2 cellular contexts compared by ENCODE assay signal in the genomic region with DNA sequence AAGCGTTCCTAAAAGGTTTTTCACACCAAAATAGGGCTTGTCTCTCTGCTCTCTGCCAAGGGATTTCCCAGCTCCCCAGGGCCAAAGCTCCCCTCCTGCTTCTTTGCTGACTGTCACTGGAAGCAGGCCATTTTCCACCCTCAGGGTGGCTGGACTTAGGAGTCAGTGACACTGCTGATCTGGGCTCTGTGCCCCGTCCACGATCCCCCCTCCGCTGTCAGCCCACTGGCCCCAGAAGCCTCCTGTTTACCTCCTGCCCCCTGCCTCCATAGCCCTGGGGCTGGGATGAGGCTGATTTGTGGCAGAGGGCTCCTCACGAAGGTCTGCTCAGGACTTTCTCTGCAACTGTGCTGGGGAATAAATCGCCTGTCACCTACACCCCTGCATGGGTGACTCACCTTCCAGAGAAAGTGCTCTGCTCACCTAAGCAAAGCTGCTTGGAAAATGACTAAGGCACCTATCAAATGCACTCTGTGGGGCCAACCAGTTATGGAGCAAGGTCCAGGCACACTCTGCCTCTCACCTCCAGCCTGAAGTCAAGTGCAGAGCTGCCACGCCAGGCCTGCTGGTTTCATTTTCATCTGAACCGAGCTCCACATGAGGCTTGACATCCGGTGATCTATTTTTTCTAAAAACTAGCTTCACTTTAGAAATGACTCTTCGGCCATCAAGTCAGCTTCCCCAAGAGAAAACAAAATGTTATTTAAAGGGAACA.
TF ChIP-seq lines count a peak whose summit lies in the region.

No MANE protein-coding gene starts in this region.

TF ChIP-seq in GM12878, 131 proteins besides CTCF, POLR2A, EP300 and RAD21 (continues in another document):
- no peak for TF ChIP-seq STAT3 (IDR thresholded peaks at IDR 0.05; ENCODE audit: low read depth, low read length)
- TF ChIP-seq GATAD2B (conservative IDR thresholded peaks at IDR 0.05; ENCODE audit: low read depth): 0 out of 2 replicates have a peak, but pooled peaks have one; percentile 17
- TF ChIP-seq, protein P1, sequence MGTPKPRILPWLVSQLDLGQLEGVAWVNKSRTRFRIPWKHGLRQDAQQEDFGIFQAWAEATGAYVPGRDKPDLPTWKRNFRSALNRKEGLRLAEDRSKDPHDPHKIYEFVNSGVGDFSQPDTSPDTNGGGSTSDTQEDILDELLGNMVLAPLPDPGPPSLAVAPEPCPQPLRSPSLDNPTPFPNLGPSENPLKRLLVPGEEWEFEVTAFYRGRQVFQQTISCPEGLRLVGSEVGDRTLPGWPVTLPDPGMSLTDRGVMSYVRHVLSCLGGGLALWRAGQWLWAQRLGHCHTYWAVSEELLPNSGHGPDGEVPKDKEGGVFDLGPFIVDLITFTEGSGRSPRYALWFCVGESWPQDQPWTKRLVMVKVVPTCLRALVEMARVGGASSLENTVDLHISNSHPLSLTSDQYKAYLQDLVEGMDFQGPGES (IDR thresholded peaks at IDR 0.05): no peak
- TF ChIP-seq PAX8 (IDR thresholded peaks at IDR 0.05): no peak
- TF ChIP-seq, protein P2, sequence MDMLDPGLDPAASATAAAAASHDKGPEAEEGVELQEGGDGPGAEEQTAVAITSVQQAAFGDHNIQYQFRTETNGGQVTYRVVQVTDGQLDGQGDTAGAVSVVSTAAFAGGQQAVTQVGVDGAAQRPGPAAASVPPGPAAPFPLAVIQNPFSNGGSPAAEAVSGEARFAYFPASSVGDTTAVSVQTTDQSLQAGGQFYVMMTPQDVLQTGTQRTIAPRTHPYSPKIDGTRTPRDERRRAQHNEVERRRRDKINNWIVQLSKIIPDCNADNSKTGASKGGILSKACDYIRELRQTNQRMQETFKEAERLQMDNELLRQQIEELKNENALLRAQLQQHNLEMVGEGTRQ (IDR thresholded peaks at IDR 0.05; ENCODE audit: borderline replicate concordance, low read depth, low read length): no peak
- TF ChIP-seq MYB (IDR thresholded peaks at IDR 0.05; ENCODE audit: borderline replicate concordance, low read depth, low read length): no peak
- TF ChIP-seq, protein P3, sequence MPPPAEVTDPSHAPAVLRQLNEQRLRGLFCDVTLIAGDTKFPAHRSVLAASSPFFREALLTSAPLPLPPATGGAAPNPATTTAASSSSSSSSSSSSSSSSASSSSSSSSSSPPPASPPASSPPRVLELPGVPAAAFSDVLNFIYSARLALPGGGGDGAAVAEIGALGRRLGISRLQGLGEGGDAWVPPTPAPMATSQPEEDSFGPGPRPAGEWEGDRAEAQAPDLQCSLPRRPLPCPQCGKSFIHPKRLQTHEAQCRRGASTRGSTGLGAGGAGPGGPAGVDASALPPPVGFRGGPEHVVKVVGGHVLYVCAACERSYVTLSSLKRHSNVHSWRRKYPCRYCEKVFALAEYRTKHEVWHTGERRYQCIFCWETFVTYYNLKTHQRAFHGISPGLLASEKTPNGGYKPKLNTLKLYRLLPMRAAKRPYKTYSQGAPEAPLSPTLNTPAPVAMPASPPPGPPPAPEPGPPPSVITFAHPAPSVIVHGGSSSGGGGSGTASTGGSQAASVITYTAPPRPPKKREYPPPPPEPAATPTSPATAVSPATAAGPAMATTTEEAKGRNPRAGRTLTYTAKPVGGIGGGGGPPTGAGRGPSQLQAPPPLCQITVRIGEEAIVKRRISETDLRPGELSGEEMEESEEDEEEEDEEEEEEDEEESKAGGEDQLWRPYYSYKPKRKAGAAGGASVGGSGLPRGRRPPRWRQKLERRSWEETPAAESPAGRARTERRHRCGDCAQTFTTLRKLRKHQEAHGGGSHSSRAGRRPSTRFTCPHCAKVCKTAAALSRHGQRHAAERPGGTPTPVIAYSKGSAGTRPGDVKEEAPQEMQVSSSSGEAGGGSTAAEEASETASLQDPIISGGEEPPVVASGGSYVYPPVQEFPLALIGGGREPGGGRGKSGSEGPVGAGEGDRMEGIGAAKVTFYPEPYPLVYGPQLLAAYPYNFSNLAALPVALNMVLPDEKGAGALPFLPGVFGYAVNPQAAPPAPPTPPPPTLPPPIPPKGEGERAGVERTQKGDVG (CRISPR knock-in tag; IDR thresholded peaks at IDR 0.05): no peak
- TF ChIP-seq TAF1 (IDR thresholded peaks at IDR 0.05; ENCODE audit: borderline replicate concordance, low read depth, low read length): peak; percentile 70; the same call in 1 of the 2 replicates
- TF ChIP-seq TCF12 (IDR thresholded peaks at IDR 0.05; ENCODE audit: low read depth, low read length): 0 out of 2 replicates have a peak, but pooled peaks have one; percentile 42
- peak; percentile 85 for TF ChIP-seq NFIC (IDR thresholded peaks at IDR 0.05; ENCODE audit: low read depth, low read length)
- TF ChIP-seq ZNF217 (IDR thresholded peaks at IDR 0.05): no peak
- TF ChIP-seq IKZF1 (conservative IDR thresholded peaks at IDR 0.05): peak; percentile 31
- TF ChIP-seq TCF7 (IDR thresholded peaks at IDR 0.05; ENCODE audit: borderline replicate concordance): no peak; the same call in 1 of the 2 replicates
- TF ChIP-seq SRF (IDR thresholded peaks at IDR 0.05; ENCODE audit: low read depth in 2 of 2, low read length in 2 of 2): no peak
- no peak for TF ChIP-seq WRNIP1 (IDR thresholded peaks at IDR 0.05; ENCODE audit: borderline replicate concordance, low read depth, low read length)
- TF ChIP-seq SMAD1 (IDR thresholded peaks at IDR 0.05; ENCODE audit: low read depth, partially characterized antibody): no peak
- TF ChIP-seq CBX3 (IDR thresholded peaks at IDR 0.05; ENCODE audit: borderline replicate concordance, low read depth): no peak
- TF ChIP-seq, protein P4, sequence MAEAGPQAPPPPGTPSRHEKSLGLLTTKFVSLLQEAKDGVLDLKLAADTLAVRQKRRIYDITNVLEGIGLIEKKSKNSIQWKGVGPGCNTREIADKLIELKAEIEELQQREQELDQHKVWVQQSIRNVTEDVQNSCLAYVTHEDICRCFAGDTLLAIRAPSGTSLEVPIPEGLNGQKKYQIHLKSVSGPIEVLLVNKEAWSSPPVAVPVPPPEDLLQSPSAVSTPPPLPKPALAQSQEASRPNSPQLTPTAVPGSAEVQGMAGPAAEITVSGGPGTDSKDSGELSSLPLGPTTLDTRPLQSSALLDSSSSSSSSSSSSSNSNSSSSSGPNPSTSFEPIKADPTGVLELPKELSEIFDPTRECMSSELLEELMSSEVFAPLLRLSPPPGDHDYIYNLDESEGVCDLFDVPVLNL (IDR thresholded peaks at IDR 0.05; ENCODE audit: low read depth, low read length): no peak
- TF ChIP-seq CREB1 (IDR thresholded peaks at IDR 0.05; ENCODE audit: low read depth): 0 out of 2 replicates have a peak, but pooled peaks have one; percentile 32

TF ChIP-seq in HEK293T, 16 proteins besides CTCF, POLR2A, EP300 and RAD21:
- TF ChIP-seq, protein P5, sequence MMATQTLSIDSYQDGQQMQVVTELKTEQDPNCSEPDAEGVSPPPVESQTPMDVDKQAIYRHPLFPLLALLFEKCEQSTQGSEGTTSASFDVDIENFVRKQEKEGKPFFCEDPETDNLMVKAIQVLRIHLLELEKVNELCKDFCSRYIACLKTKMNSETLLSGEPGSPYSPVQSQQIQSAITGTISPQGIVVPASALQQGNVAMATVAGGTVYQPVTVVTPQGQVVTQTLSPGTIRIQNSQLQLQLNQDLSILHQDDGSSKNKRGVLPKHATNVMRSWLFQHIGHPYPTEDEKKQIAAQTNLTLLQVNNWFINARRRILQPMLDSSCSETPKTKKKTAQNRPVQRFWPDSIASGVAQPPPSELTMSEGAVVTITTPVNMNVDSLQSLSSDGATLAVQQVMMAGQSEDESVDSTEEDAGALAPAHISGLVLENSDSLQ (IDR thresholded peaks at IDR 0.05): no peak
- no peak for TF ChIP-seq ARNT (IDR thresholded peaks at IDR 0.05)
- TF ChIP-seq CTBP1 (IDR thresholded peaks at IDR 0.05; ENCODE audit: borderline replicate concordance): no peak
- TF ChIP-seq ELF4 (IDR thresholded peaks at IDR 0.05): no peak
- no peak for TF ChIP-seq BHLHE40 (IDR thresholded peaks at IDR 0.05; ENCODE audit: borderline replicate concordance)
- no peak for TF ChIP-seq HDGF (IDR thresholded peaks at IDR 0.05; ENCODE audit: borderline replicate concordance)
- TF ChIP-seq L3MBTL2 (conservative IDR thresholded peaks at IDR 0.05): no peak
TF ChIP-seq in HEK293T: peak in this region for 0.
